ENCODE assay signal across 8 cellular contexts in the genomic region with DNA sequence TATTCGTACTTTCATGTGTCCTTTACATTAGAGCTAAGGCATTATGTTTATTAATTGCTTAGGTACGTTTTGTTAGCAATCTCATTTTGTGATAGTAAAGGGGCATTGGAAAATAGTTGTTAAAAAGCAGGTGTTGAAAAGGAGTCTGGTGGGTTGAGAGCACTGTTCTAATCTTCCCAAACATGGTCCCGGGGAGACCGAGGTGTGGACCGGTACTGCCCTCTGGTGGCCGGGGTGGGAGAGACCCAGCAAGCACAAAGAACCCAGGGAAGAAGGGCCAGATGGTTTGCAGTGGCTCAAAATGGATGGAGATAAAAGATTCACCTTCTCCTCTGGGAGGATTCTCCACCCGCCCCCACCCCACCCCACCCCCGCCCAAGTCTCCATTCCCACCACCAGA. TPM values are rescaled to one million over a fixed set of nuclear protein-coding genes. Genes with fewer than 3 reads are reported as not detected.
DNase-seq lines count a peak whose midpoint lies in the region; ATAC-seq and TF ChIP-seq lines count a peak whose summit lies in the region.

No MANE protein-coding gene starts in this region.

- H3K9me3 ChIP-seq in OCI-LY3 (ENCODE audit: insufficient read depth, low read length) (no peaks in the 10 kb centered on the region), neural progenitor cell (ENCODE audit: low read depth) (no peaks in the 10 kb centered on the region), suprapubic skin (no peaks in the 10 kb centered on the region)

- H3K4me3 ChIP-seq in GM12875 (ENCODE audit: low read depth, low read length) (no peak overlapping the region), OCI-LY3 (ENCODE audit: low read length) (no peak overlapping the region), neural progenitor cell (no peak overlapping the region), suprapubic skin (no peak overlapping the region)

- H3K4me1 Mint-ChIP-seq in neural progenitor cell = peaks cover 6% of the 10 kb centered on the region

- TF ChIP-seq POLR2A in suprapubic skin (IDR thresholded peaks at IDR 0.05) = no peak

- H3K4me1 ChIP-seq in OCI-LY3 (ENCODE audit: low read length) (peaks cover 42% of the 10 kb centered on the region), neural progenitor cell (no peaks in the 10 kb centered on the region), suprapubic skin (no peaks in the 10 kb centered on the region)

- H4K20me1 ChIP-seq in OCI-LY3 (ENCODE audit: insufficient read depth, low read length) = peaks cover 10% of the 10 kb centered on the region
- no peaks in the 10 kb centered on the region for H4K20me1 ChIP-seq in neural progenitor cell (ENCODE audit: low read depth)

- H3K79me2 ChIP-seq in OCI-LY3 (ENCODE audit: low read length) = no peaks in the 10 kb centered on the region
- no peaks in the 10 kb centered on the region for H3K79me2 ChIP-seq in neural progenitor cell (ENCODE audit: low read depth)

- peak; percentile 71 for ATAC-seq in HG02981 (IDR thresholded peaks at IDR 0.05; ENCODE audit: unreplicated experiment)

- H3K27me3 Mint-ChIP-seq in neural progenitor cell (ENCODE audit: insufficient read depth, low read depth) = peaks cover 2% of the 10 kb centered on the region

- H3K9me3 Mint-ChIP-seq in neural progenitor cell = peaks cover 11% of the 10 kb centered on the region

- no peak for TF ChIP-seq EP300 in suprapubic skin (IDR thresholded peaks at IDR 0.05)

- H3F3A ChIP-seq in neural progenitor cell (ENCODE audit: low read depth) = peaks cover 7% of the 10 kb centered on the region

- peak; percentile 80 for TF ChIP-seq CTCF in GM12875 (IDR thresholded peaks at IDR 0.05; ENCODE audit: borderline replicate concordance, insufficient read depth, low read depth, low read length)
- TF ChIP-seq CTCF in OCI-LY3 (IDR thresholded peaks at IDR 0.05; ENCODE audit: low read depth, low read length) = peak; percentile 75
- peak; percentile 81 for TF ChIP-seq CTCF in neural progenitor cell (IDR thresholded peaks at IDR 0.05)
- TF ChIP-seq CTCF in suprapubic skin (IDR thresholded peaks at IDR 0.05) = peak; percentile 48 to 64

- H3K27ac Mint-ChIP-seq in neural progenitor cell = no peak overlapping the region

- no peak overlapping the region for H2AFZ ChIP-seq in OCI-LY3 (ENCODE audit: low read depth, low read length)
- no peak overlapping the region for H2AFZ ChIP-seq in neural progenitor cell (replicated peaks)

- peak; percentile 81 for DNase-seq in activated T-cell treated with anti-CD3 and anti-CD28 coated beads, Interleukin-2, amount 50 U/mL, for 1 hour
- DNase-seq in fibroblast of gingiva (ENCODE audit: low read depth) = peak; percentile 17
- DNase-seq in neural progenitor cell (ENCODE audit: low spot score) = peak; percentile 70
- peak in 1 of 2 donors; percentile 71 for DNase-seq in suprapubic skin (ENCODE audit: low spot score in 2 of 2)
- no peak for DNase-seq in NCI-H526 treated with DMSO at 0.1 percent for 48 hours (lab: John Stamatoyannopoulos, UW)

- H3K36me3 ChIP-seq in OCI-LY3 (replicated peaks; ENCODE audit: low read depth, low read length) (peaks cover 41% of the 10 kb centered on the region), neural progenitor cell (peaks cover 10% of the 10 kb centered on the region), suprapubic skin (peaks cover 51% of the 10 kb centered on the region)

- no peak overlapping the region for H3K9ac ChIP-seq in OCI-LY3 (ENCODE audit: low read length)
- H3K9ac ChIP-seq in neural progenitor cell = no peak overlapping the region

- WGBS in suprapubic skin = 55% methylated on average over 8 of the region's 8 CpGs

- peaks cover 30% of the 10 kb centered on the region for H3K36me3 Mint-ChIP-seq in neural progenitor cell

- no peak overlapping the region for H3K4me3 Mint-ChIP-seq in neural progenitor cell

- H3K27me3 ChIP-seq in OCI-LY3 (ENCODE audit: low read depth, low read length) (no peaks in the 10 kb centered on the region), neural progenitor cell (no peaks in the 10 kb centered on the region), suprapubic skin (no peaks in the 10 kb centered on the region)

- H3K4me2 ChIP-seq in OCI-LY3 (ENCODE audit: low read length) (peak overlapping the region; percentile 32; the same call in 1 of the 2 replicates), neural progenitor cell (no peak overlapping the region)

- H3K27ac ChIP-seq in OCI-LY3 (ENCODE audit: low read length) (no peak overlapping the region), neural progenitor cell (no peak overlapping the region), suprapubic skin (no peak overlapping the region)

RNA-seq across cellular contexts. Expression of a gene that starts 26.1 kb away (rescaled TPM):
- total RNA-seq in neural progenitor cell (ENCODE audit: low replicate concordance) = 3.0 and 9.0 TPM in 2 replicates
- 10 to 100 TPM in 1 of 4 donors, 1 to 10 TPM in 3; 3.1 to 10.2 (median 5.8) TPM for total RNA-seq in suprapubic skin

RNA-seq across cellular contexts. Expression of a gene that starts 58.7 kb away (rescaled TPM):
- total RNA-seq in neural progenitor cell (ENCODE audit: low replicate concordance) = 130 and 143 TPM in 2 replicates
- 100 to 1,000 TPM in 2 of 4 donors, 10 to 100 TPM in 2; 94.2 to 110 (median 102) TPM for total RNA-seq in suprapubic skin
